ENCODE assay signal across 8 cellular contexts in genomic region chr20:34215711-34216381, GRCh38. TPM values are rescaled to one million over a fixed set of nuclear protein-coding genes. Genes with fewer than 3 reads are reported as not detected.
DNase-seq lines count a peak whose midpoint lies in the region; ATAC-seq and TF ChIP-seq lines count a peak whose summit lies in the region.

No MANE protein-coding gene starts in this region.

- peak overlapping the region; percentile 96 for H2AFZ ChIP-seq in fibroblast of lung (ENCODE audit: low read length)

- H3K27me3 ChIP-seq in fibroblast of lung (ENCODE audit: control insufficient read depth, insufficient read depth, low read length): peaks cover 7% of the 10 kb centered on the region

- no peaks in the 10 kb centered on the region for H3K36me3 ChIP-seq in fibroblast of lung (ENCODE audit: control insufficient read depth, insufficient read depth, low read length)

- H3K4me3 ChIP-seq in fibroblast of lung (replicated peaks in 1 of 4; ENCODE audit: control extremely low read depth in 1 of 4, insufficient read depth in 1 of 4, low read depth in 3 of 4, low read length in 4 of 4): peak overlapping the region; percentile 57 to 71 (median 68)

- H3K4me3 Mint-ChIP-seq in activated T-cell treated with anti-CD3 and anti-CD28 coated beads, Interleukin-2, amount 50 U/mL, for 4 hours: peak overlapping the region; percentile 69
- H3K4me3 Mint-ChIP-seq in stimulated activated effector memory CD8-positive, alpha-beta T cell treated with anti-CD3 and anti-CD28 coated beads, Interleukin-12 subunit alpha, Interleukin-12 subunit beta, amount 100 ng/mL, for 72 hours: peak overlapping the region; percentile 66

- peak overlapping the region; percentile 41 for H3K27ac ChIP-seq in fibroblast of lung (ENCODE audit: insufficient read depth, low read length)

- H3K79me2 ChIP-seq in fibroblast of lung (ENCODE audit: control insufficient read depth, insufficient read depth, low read length): no peaks in the 10 kb centered on the region

- H3K36me3 Mint-ChIP-seq in activated T-cell treated with anti-CD3 and anti-CD28 coated beads, Interleukin-2, amount 50 U/mL, for 4 hours (ENCODE audit: insufficient read depth): no peaks in the 10 kb centered on the region
- no peaks in the 10 kb centered on the region for H3K36me3 Mint-ChIP-seq in stimulated activated effector memory CD8-positive, alpha-beta T cell treated with anti-CD3 and anti-CD28 coated beads, Interleukin-12 subunit alpha, Interleukin-12 subunit beta, amount 100 ng/mL, for 72 hours

- H3K9ac ChIP-seq in fibroblast of lung (ENCODE audit: insufficient read depth, low read length): peak overlapping the region; percentile 40

- ATAC-seq in activated T-cell treated with anti-CD3 and anti-CD28 coated beads, Interleukin-2, amount 50 U/mL, for 4 hours: peak; percentile 96 to 97
- ATAC-seq in stimulated activated effector memory CD8-positive, alpha-beta T cell treated with anti-CD3 and anti-CD28 coated beads, Interleukin-12 subunit alpha, Interleukin-12 subunit beta, amount 100 ng/mL, for 72 hours: peak; percentile 96
- ATAC-seq in GM18511 (IDR thresholded peaks at IDR 0.05; ENCODE audit: unreplicated experiment): no peak

- H3K9me3 Mint-ChIP-seq in activated T-cell treated with anti-CD3 and anti-CD28 coated beads, Interleukin-2, amount 50 U/mL, for 4 hours: peaks cover 7% of the 10 kb centered on the region
- H3K9me3 Mint-ChIP-seq in stimulated activated effector memory CD8-positive, alpha-beta T cell treated with anti-CD3 and anti-CD28 coated beads, Interleukin-12 subunit alpha, Interleukin-12 subunit beta, amount 100 ng/mL, for 72 hours: peaks cover 4% of the 10 kb centered on the region

- peaks cover 6% of the 10 kb centered on the region for H3K4me1 Mint-ChIP-seq in activated T-cell treated with anti-CD3 and anti-CD28 coated beads, Interleukin-2, amount 50 U/mL, for 4 hours (ENCODE audit: low read depth)
- H3K4me1 Mint-ChIP-seq in stimulated activated effector memory CD8-positive, alpha-beta T cell treated with anti-CD3 and anti-CD28 coated beads, Interleukin-12 subunit alpha, Interleukin-12 subunit beta, amount 100 ng/mL, for 72 hours: peaks cover 12% of the 10 kb centered on the region

- DNase-seq in activated gamma-delta T cell treated with Interleukin-2 at 50 U/mL for 16 hours: peak; percentile 23
- DNase-seq in activated gamma-delta T cell (lab: John Stamatoyannopoulos, UW): no peak
- DNase-seq in NCI-H526 (lab: John Stamatoyannopoulos, UW): peak; percentile 81 to 89
- peak; percentile 33 for DNase-seq in activated T-cell treated with anti-CD3 and anti-CD28 coated beads, Interleukin-2, amount 50 U/mL, for 4 hours
- DNase-seq in fibroblast of lung (ENCODE audit: low read depth in 2 of 2): peak; percentile 71 to 76
- DNase-seq in myocyte (ENCODE audit: low read depth): peak; percentile 91
- peak; percentile 31 to 62 for DNase-seq in stimulated activated effector memory CD8-positive, alpha-beta T cell treated with anti-CD3 and anti-CD28 coated beads, Interleukin-12 subunit alpha, Interleukin-12 subunit beta, amount 100 ng/mL, for 72 hours (ENCODE audit: low spot score in 2 of 2)

- H3K4me2 ChIP-seq in fibroblast of lung (ENCODE audit: extremely low read depth, insufficient read depth, low read length): peak overlapping the region; percentile 88

- H3K9me3 ChIP-seq in fibroblast of lung (ENCODE audit: control insufficient read depth, insufficient read depth, low read depth, low read length): no peaks in the 10 kb centered on the region

- TF ChIP-seq CTCF in fibroblast of lung (conservative IDR thresholded peaks at IDR 0.05 in 1 of 2, IDR thresholded peaks at IDR 0.05 in 1 of 2; ENCODE audit: low read depth in 1 of 2, low read length in 2 of 2): no peak

- H3K27ac Mint-ChIP-seq in stimulated activated effector memory CD8-positive, alpha-beta T cell treated with anti-CD3 and anti-CD28 coated beads, Interleukin-12 subunit alpha, Interleukin-12 subunit beta, amount 100 ng/mL, for 72 hours: no peak overlapping the region

- no peaks in the 10 kb centered on the region for H4K20me1 ChIP-seq in fibroblast of lung (ENCODE audit: control insufficient read depth, extremely low read depth, insufficient read depth, low read length)

- H3K4me1 ChIP-seq in fibroblast of lung (ENCODE audit: control insufficient read depth, extremely low read depth, insufficient read depth, low read length): no peaks in the 10 kb centered on the region

- H3K27me3 Mint-ChIP-seq in activated T-cell treated with anti-CD3 and anti-CD28 coated beads, Interleukin-2, amount 50 U/mL, for 4 hours (ENCODE audit: low read depth): peaks cover 20% of the 10 kb centered on the region

RNA-seq across cellular contexts. Expression of gene ASIP, which starts 25.4 kb away (rescaled TPM):
- total RNA-seq in activated T-cell treated with anti-CD3 and anti-CD28 coated beads, Interleukin-2, amount 50 U/mL, for 4 hours: not detected
- total RNA-seq in fibroblast of lung: not detected in 2 replicates
- polyA plus RNA-seq in fibroblast of lung: not detected in 2 replicates
- not detected in 2 replicates for polyA plus RNA-seq in fibroblast of lung (2012)
- polyA minus RNA-seq in fibroblast of lung (ENCODE audit: low replicate concordance): not detected in 2 replicates
- not detected in 2 replicates for total RNA-seq in myocyte
- polyA plus RNA-seq in myocyte (2012): 0.30 TPM
